Comparison of ENCODE assay signal across 8 cellular contexts in the genomic region with DNA sequence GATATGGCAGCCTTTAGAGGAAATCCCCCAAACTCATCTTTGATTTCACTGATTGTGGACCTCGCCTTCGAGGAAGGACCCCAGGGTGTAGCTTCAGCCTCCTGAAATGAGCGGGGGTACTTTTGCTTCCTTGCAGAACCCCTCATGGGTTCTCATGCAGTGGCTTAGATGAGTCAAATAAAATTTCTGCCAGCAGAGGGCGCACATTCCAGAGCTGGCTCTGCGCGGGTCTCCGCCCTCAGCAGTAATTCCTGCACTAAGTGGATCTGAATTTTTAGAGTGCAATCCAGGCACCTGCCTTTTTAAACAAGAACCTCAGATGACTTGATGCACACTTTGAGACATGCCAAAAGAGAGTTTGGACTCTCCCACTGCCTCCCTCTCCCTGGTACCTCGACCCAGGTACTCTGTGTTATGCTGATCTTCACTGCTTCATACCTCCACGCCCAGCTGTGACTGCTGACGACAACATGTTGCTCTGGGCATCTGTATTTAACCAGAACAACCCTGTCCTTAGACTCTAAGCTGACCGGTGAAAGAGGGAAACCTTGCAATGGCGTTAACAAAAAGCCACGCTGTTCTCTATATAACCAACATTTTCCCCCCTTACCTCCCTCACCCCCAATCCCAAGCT. TPM values are rescaled to one million over a fixed set of nuclear protein-coding genes. Genes with fewer than 3 reads are reported as not detected.
DNase-seq lines count a peak whose midpoint lies in the region; ATAC-seq and TF ChIP-seq lines count a peak whose summit lies in the region.

No MANE protein-coding gene starts in this region.

- peak; percentile 40; the same call in 1 of the 2 replicates for TF ChIP-seq RAD21 in Ishikawa (IDR thresholded peaks at IDR 0.05; ENCODE audit: low read depth)

- in situ Hi-C loops in mammary epithelial cell (cut with MboI; ENCODE audit: low sequenced_read_pairs in 2 of 2): loop anchor here in 1 of 2 donors (10.0 to 25.0 kb wide), 2 partner anchors 139 to 547 kb away; no protein-coding TSS in a partner anchor

- DNase-seq in NCI-H2029 (lab: John Stamatoyannopoulos, UW): peak; percentile 35
- no peak for DNase-seq in NCI-H2029 treated with DMSO at 0.1 percent for 48 hours (lab: John Stamatoyannopoulos, UW)
- DNase-seq in mammary epithelial cell: peak; percentile 29
- DNase-seq in left colon: peak in 1 of 2 donors; percentile 46
- peak; percentile 31 to 49 for DNase-seq in stimulated activated CD8-positive, alpha-beta memory T cell treated with anti-CD3 and anti-CD28 coated beads, Interleukin-2, amount 100 ng/mL, for 48 hours (ENCODE audit: low read depth in 2 of 2)

- H4K20me1 ChIP-seq in mammary epithelial cell (ENCODE audit: insufficient read depth, low read length): no peaks in the 10 kb centered on the region

- no peak overlapping the region for H3K4me3 ChIP-seq in mammary epithelial cell (replicated peaks in 1 of 3; ENCODE audit: insufficient read depth in 1 of 3, low read depth in 2 of 3, low read length in 3 of 3)

- H3K4me1 ChIP-seq in mammary epithelial cell (ENCODE audit: insufficient read depth, low read length): no peaks in the 10 kb centered on the region

- peak; percentile 73 to 81 for TF ChIP-seq CTCF in mammary epithelial cell (conservative IDR thresholded peaks at IDR 0.05 in 1 of 2, IDR thresholded peaks at IDR 0.05 in 1 of 2; ENCODE audit: extremely low read depth in 1 of 2, insufficient read depth in 1 of 2, low read depth in 1 of 2, low read length in 2 of 2)

- TF ChIP-seq EP300 in Ishikawa (IDR thresholded peaks at IDR 0.05; ENCODE audit: borderline replicate concordance): no peak

- BruUV-seq in mammary epithelial cell (replicated peaks; lab: Mats Ljungman, UMichigan): no TSS peak

- no peaks in the 10 kb centered on the region for H3K36me3 ChIP-seq in mammary epithelial cell (ENCODE audit: insufficient read depth, low read length)

- ATAC-seq in GM21619 (IDR thresholded peaks at IDR 0.05; ENCODE audit: unreplicated experiment): peak; percentile 74
- ATAC-seq in SK-N-SH treated with all-trans-retinoic acid at 6 μM for 48 hours: peak; percentile 100
- peak; percentile 52 for ATAC-seq in left colon

- dilution Hi-C loops in mammary epithelial cell (cut with HindIII; ENCODE audit: low sequenced_read_pairs): no loop called here

- no peak overlapping the region for H3K9ac ChIP-seq in mammary epithelial cell (ENCODE audit: insufficient read depth, low read length)

- H2AFZ ChIP-seq in mammary epithelial cell (ENCODE audit: low read depth, low read length): no peak overlapping the region

- H3K4me2 ChIP-seq in mammary epithelial cell (ENCODE audit: insufficient read depth, low read depth, low read length): no peak overlapping the region

- CTCF ChIA-PET in mammary epithelial cell (lab: Charles Lee; ENCODE audit: low non-redundant PET): interaction anchor here (0.6 to 0.7 kb wide), 6 partner anchors 14 to 887 kb away, joined by 3 to 7 read pairs (median 3); a partner anchor contains a TSS

- H3K9me3 ChIP-seq in mammary epithelial cell (replicated peaks; ENCODE audit: insufficient read depth, low read length): no peaks in the 10 kb centered on the region

- intact Hi-C loops in mammary epithelial cell (cut with micrococcal nuclease): loop anchor here (1.0 to 5.0 kb wide), 5 partner anchors 57 to 542 kb away; no protein-coding TSS in a partner anchor
- intact Hi-C loops in left colon (cut with DNase I, micrococcal nuclease): no loop called here

- no peak overlapping the region for H3K27ac ChIP-seq in mammary epithelial cell (ENCODE audit: insufficient read depth, low read depth, low read length)

- 31% methylated on average over 11 of the region's 13 CpGs for WGBS in mammary epithelial cell (ENCODE audit: low coverage, missing lambda C conversion rate)

- no peaks in the 10 kb centered on the region for H3K79me2 ChIP-seq in mammary epithelial cell (ENCODE audit: insufficient read depth, low read length)

- H3K27me3 ChIP-seq in mammary epithelial cell (ENCODE audit: insufficient read depth, low read length): peaks cover 7% of the 10 kb centered on the region

TF ChIP-seq in Ishikawa, 13 proteins besides CTCF, POLR2A, EP300 and RAD21:
- TF ChIP-seq TEAD4 (IDR thresholded peaks at IDR 0.05): peak; percentile 86
- TF ChIP-seq TAF1 (IDR thresholded peaks at IDR 0.05; ENCODE audit: low read depth): no peak
- TF ChIP-seq CEBPB (IDR thresholded peaks at IDR 0.05): no peak

TF ChIP-seq in SK-N-SH treated with all-trans-retinoic acid at 6 μM for 48 hours, 23 proteins besides CTCF, POLR2A, EP300 and RAD21:
- TF ChIP-seq ZNF565 (CRISPR knock-in tag; conservative IDR thresholded peaks at IDR 0.05; ENCODE audit: low read depth) (no peak), SNAI2 (CRISPR knock-in tag; IDR thresholded peaks at IDR 0.05) (no peak), ZNF8 (CRISPR knock-in tag; IDR thresholded peaks at IDR 0.05) (no peak), GLIS3 (CRISPR knock-in tag; IDR thresholded peaks at IDR 0.05) (no peak), PPARA (CRISPR knock-in tag; IDR thresholded peaks at IDR 0.05; ENCODE audit: borderline replicate concordance) (no peak), ZC3H10 (CRISPR knock-in tag; IDR thresholded peaks at IDR 0.05) (no peak), OSR1 (CRISPR knock-in tag; IDR thresholded peaks at IDR 0.05) (no peak), ESRRG (CRISPR knock-in tag; IDR thresholded peaks at IDR 0.05) (no peak), ZFP3 (CRISPR knock-in tag; IDR thresholded peaks at IDR 0.05) (no peak), RARB (CRISPR knock-in tag; IDR thresholded peaks at IDR 0.05) (no peak)
- TF ChIP-seq, protein P1, sequence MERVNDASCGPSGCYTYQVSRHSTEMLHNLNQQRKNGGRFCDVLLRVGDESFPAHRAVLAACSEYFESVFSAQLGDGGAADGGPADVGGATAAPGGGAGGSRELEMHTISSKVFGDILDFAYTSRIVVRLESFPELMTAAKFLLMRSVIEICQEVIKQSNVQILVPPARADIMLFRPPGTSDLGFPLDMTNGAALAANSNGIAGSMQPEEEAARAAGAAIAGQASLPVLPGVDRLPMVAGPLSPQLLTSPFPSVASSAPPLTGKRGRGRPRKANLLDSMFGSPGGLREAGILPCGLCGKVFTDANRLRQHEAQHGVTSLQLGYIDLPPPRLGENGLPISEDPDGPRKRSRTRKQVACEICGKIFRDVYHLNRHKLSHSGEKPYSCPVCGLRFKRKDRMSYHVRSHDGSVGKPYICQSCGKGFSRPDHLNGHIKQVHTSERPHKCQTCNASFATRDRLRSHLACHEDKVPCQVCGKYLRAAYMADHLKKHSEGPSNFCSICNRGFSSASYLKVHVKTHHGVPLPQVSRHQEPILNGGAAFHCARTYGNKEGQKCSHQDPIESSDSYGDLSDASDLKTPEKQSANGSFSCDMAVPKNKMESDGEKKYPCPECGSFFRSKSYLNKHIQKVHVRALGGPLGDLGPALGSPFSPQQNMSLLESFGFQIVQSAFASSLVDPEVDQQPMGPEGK (CRISPR knock-in tag; IDR thresholded peaks at IDR 0.05; ENCODE audit: borderline replicate concordance): no peak
- TF ChIP-seq, protein P2, sequence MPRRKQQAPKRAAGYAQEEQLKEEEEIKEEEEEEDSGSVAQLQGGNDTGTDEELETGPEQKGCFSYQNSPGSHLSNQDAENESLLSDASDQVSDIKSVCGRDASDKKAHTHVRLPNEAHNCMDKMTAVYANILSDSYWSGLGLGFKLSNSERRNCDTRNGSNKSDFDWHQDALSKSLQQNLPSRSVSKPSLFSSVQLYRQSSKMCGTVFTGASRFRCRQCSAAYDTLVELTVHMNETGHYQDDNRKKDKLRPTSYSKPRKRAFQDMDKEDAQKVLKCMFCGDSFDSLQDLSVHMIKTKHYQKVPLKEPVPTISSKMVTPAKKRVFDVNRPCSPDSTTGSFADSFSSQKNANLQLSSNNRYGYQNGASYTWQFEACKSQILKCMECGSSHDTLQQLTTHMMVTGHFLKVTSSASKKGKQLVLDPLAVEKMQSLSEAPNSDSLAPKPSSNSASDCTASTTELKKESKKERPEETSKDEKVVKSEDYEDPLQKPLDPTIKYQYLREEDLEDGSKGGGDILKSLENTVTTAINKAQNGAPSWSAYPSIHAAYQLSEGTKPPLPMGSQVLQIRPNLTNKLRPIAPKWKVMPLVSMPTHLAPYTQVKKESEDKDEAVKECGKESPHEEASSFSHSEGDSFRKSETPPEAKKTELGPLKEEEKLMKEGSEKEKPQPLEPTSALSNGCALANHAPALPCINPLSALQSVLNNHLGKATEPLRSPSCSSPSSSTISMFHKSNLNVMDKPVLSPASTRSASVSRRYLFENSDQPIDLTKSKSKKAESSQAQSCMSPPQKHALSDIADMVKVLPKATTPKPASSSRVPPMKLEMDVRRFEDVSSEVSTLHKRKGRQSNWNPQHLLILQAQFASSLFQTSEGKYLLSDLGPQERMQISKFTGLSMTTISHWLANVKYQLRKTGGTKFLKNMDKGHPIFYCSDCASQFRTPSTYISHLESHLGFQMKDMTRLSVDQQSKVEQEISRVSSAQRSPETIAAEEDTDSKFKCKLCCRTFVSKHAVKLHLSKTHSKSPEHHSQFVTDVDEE (CRISPR knock-in tag; IDR thresholded peaks at IDR 0.05): no peak
- TF ChIP-seq, protein P3, sequence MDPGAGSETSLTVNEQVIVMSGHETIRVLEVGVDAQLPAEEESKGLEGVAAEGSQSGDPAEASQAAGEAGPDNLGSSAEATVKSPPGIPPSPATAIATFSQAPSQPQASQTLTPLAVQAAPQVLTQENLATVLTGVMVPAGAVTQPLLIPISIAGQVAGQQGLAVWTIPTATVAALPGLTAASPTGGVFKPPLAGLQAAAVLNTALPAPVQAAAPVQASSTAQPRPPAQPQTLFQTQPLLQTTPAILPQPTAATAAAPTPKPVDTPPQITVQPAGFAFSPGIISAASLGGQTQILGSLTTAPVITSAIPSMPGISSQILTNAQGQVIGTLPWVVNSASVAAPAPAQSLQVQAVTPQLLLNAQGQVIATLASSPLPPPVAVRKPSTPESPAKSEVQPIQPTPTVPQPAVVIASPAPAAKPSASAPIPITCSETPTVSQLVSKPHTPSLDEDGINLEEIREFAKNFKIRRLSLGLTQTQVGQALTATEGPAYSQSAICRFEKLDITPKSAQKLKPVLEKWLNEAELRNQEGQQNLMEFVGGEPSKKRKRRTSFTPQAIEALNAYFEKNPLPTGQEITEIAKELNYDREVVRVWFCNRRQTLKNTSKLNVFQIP (CRISPR knock-in tag; IDR thresholded peaks at IDR 0.05; ENCODE audit: borderline replicate concordance, low read depth): no peak

RNA-seq across cellular contexts. Expression of a gene that starts 7.3 kb away (rescaled TPM):
- total RNA-seq in mammary epithelial cell (10 to 100 TPM; 20.6 to 26.0 TPM), left colon (under 1 TPM; 0.78 to 0.98 TPM)
- polyA plus RNA-seq in mammary epithelial cell: 0.10 TPM
- polyA minus RNA-seq in mammary epithelial cell: not detected

Comparison
In these comparisons a context has a peak if more than half of its experiments do, and no peak if none do; other contexts are left out.
1. RNA of a gene that starts 7.3 kb away (total RNA-seq): 20.6 to 26.0 TPM in mammary epithelial cell; 0.78 to 0.98 TPM in left colon; every median in the first group is over 10 times any median in the second.
2. Peak in every context shown above with its lines, with median percentiles within 50 percentile points of each other: ATAC-seq.